ENCODE assay signal across 7 cellular contexts in genomic region chr17:78253946-78254672, GRCh38. TPM values are rescaled to one million over a fixed set of nuclear protein-coding genes. Genes with fewer than 3 reads are reported as not detected.
DNase-seq lines count a peak whose midpoint lies in the region; ATAC-seq and TF ChIP-seq lines count a peak whose summit lies in the region.

No MANE protein-coding gene starts in this region.

- H3K36me3 ChIP-seq in OCI-LY1 (ENCODE audit: insufficient read depth, low read length) = no peaks in the 10 kb centered on the region

- TF ChIP-seq CTCF in OCI-LY1 (IDR thresholded peaks at IDR 0.05; ENCODE audit: low read length) (no peak), epithelial cell of esophagus (IDR thresholded peaks at IDR 0.05; ENCODE audit: insufficient read depth, low read depth, low read length, missing control alignments) (no peak)

- peak overlapping the region; percentile 66 for H3K4me2 ChIP-seq in OCI-LY1 (ENCODE audit: low read length)

- no peaks in the 10 kb centered on the region for H3K9me2 ChIP-seq in OCI-LY1 (ENCODE audit: low read depth, low read length)

- no peaks in the 10 kb centered on the region for H3K79me2 ChIP-seq in OCI-LY1 (ENCODE audit: insufficient read depth, low read length)

- peaks cover 12% of the 10 kb centered on the region; the same call in 1 of the 2 replicates for H3K27me3 ChIP-seq in OCI-LY1 (ENCODE audit: insufficient read depth, low read length)

- peak overlapping the region; percentile 70 for H3K9ac ChIP-seq in OCI-LY1 (ENCODE audit: low read length)

- H3K4me1 ChIP-seq in OCI-LY1 (ENCODE audit: insufficient read depth, low read length, severe bottlenecking) = peaks cover 40% of the 10 kb centered on the region

- ATAC-seq in GM18520 (IDR thresholded peaks at IDR 0.05; ENCODE audit: unreplicated experiment) = peak; percentile 45

- H3K4me3 ChIP-seq in OCI-LY1 (ENCODE audit: low read depth, low read length, poor library complexity, severe bottlenecking) (peak overlapping the region; percentile 71), epithelial cell of esophagus (ENCODE audit: low read length) (peak overlapping the region; percentile 75)

- peak; percentile 73 for DNase-seq in HT1080 (ENCODE audit: low read depth)
- peak; percentile 78 for DNase-seq in activated T-cell treated with anti-CD3 and anti-CD28 coated beads for 24 hours (ENCODE audit: low read depth)
- peak; percentile 81 for DNase-seq in epithelial cell of esophagus (ENCODE audit: low read depth)
- DNase-seq in midbrain (lab: John Stamatoyannopoulos, UW) = peak; percentile 91
- DNase-seq in stimulated activated CD8-positive, alpha-beta memory T cell treated with anti-CD3 and anti-CD28 coated beads, Interleukin-15, amount 100 ng/mL, for 4 hours (ENCODE audit: low read depth in 2 of 2) = peak; percentile 64 to 66

- H3K27ac ChIP-seq in OCI-LY1 (ENCODE audit: low read depth, low read length, poor library complexity, severe bottlenecking) = peak overlapping the region; percentile 31

- H2AFZ ChIP-seq in OCI-LY1 (ENCODE audit: low read length) = 0 out of 2 replicates have a peak overlapping the region, but pooled peaks have one; percentile 15

- no peaks in the 10 kb centered on the region for H3K9me3 ChIP-seq in OCI-LY1 (ENCODE audit: low read length)

- H4K20me1 ChIP-seq in OCI-LY1 (ENCODE audit: insufficient read depth, low read length) = no peaks in the 10 kb centered on the region

- H3F3A ChIP-seq in OCI-LY1 (ENCODE audit: insufficient read depth, low read length) = no peaks in the 10 kb centered on the region

RNA-seq across cellular contexts. Expression of gene TMEM235, which starts 22.7 kb away (rescaled TPM):
- not detected in 2 replicates for total RNA-seq in HT1080 (2014; rRNA removed; shearing (Covaris generic))
- polyA plus RNA-seq in HT1080 (2015; cell fraction: cytosol; rRNA removed) = not detected in 2 replicates
- not detected in 2 replicates for polyA plus RNA-seq in HT1080 (2015; cell fraction: nucleus; rRNA removed)

RNA-seq across cellular contexts. Expression of gene BIRC5, which starts 40.1 kb away (rescaled TPM):
- total RNA-seq in HT1080 (2014; rRNA removed; shearing (Covaris generic)) = 166 and 195 TPM in 2 replicates
- 103 and 112 TPM in 2 replicates for polyA plus RNA-seq in HT1080 (2015; cell fraction: cytosol; rRNA removed)
- polyA plus RNA-seq in HT1080 (2015; cell fraction: nucleus; rRNA removed) = 61.7 and 70.7 TPM in 2 replicates

Comparison
In these comparisons a context has a peak if more than half of its experiments do, and no peak if none do; other contexts are left out.
1. Peak in every context shown above with its lines: DNase-seq, ATAC-seq, H3K4me3 ChIP-seq and H3K27ac ChIP-seq.